Comparison of ENCODE assay signal across 24 cellular contexts in the genomic region with DNA sequence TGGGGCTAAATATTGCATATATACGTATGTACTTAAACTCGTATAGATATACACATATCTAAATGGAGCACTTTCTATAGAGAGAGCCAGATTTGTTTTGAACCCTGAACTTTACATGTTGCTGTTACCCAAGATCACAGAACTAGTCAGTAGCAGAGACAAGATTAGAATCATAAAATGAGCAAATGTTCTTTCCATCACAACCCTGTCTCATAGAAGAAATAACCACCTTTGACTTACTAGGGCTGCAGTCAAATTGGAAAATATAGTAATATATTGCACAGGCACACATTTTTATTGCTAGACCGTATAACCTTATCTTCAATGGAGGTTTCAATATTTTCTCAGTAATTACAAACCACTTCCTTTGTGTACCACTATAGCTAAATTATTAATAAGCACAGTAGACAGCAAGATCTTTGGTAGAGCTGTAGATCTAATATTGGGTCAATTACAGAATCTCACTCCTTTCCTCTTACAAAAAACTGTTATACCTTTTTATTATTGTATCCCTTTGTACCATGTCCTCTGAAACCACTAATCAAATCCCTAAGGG.
"Had no signal": no experiment of that assay in that cellular context is flagged by ENCODE, and none has a peak within 500 bp of the region (broad histone marks: within the 10 kb centered on the region; RNA-seq: fewer than 3 reads in every experiment).

No MANE protein-coding gene starts in this region.

- H3K4me3 ChIP-seq: left ventricle myocardium inferior, lung, ovary, right atrium auricular region, right lobe of liver, suprapubic skin, thoracic aorta, tibial artery, uterus had no signal

- DNase-seq: hypothalamus; immature natural killer cell; kidney; left ventricle myocardium inferior; mesendoderm; naive thymus-derived CD4-positive, alpha-beta T cell; ovary; right lobe of liver; stimulated activated CD4-positive, alpha-beta T cell treated with anti-CD3 and anti-CD28 coated beads, Interleukin-12 subunit alpha, Interleukin-12 subunit beta, amount 100 ng/mL, for 4 hours; stimulated activated CD4-positive, alpha-beta T cell treated with anti-CD3 and anti-CD28 coated beads, Interleukin-15, amount 100 ng/mL, for 24 hours; stimulated activated CD4-positive, alpha-beta T cell treated with anti-CD3 and anti-CD28 coated beads, Interleukin-4, amount 100 ng/mL, for 24 hours; stimulated activated naive CD4-positive, alpha-beta T cell; tibial artery; uterus had no signal

- H3K9me3 Mint-ChIP-seq: immature natural killer cell; mesothelial cell of epicardium; natural killer cell treated with Interleukin-12 subunit alpha and Interleukin-12 subunit beta and Interleukin-15 and Interleukin-18, amount 100 ng/mL, for 72 hours; stimulated activated effector memory CD8-positive, alpha-beta T cell treated with anti-CD3 and anti-CD28 coated beads, Interleukin-12 subunit alpha, Interleukin-12 subunit beta, amount 100 ng/mL, for 72 hours; stimulated activated naive CD8-positive, alpha-beta T cell treated with anti-CD3 and anti-CD28 coated beads, Interleukin-15, Interleukin-2, amounts not matched to agents 100 ng/mL and 50 ng/mL, for 24 hours had no signal

- H3K27ac Mint-ChIP-seq: immature natural killer cell; mesothelial cell of epicardium; naive thymus-derived CD4-positive, alpha-beta T cell; natural killer cell treated with Interleukin-12 subunit alpha and Interleukin-12 subunit beta and Interleukin-15 and Interleukin-18, amount 100 ng/mL, for 72 hours; progenitor cell of endocrine pancreas; stimulated activated effector memory CD8-positive, alpha-beta T cell treated with anti-CD3 and anti-CD28 coated beads, Interleukin-12 subunit alpha, Interleukin-12 subunit beta, amount 100 ng/mL, for 72 hours; stimulated activated naive CD8-positive, alpha-beta T cell treated with anti-CD3 and anti-CD28 coated beads, Interleukin-15, Interleukin-2, amounts not matched to agents 100 ng/mL and 50 ng/mL, for 24 hours; type B pancreatic cell had no signal

- ATAC-seq: naive thymus-derived CD4-positive, alpha-beta T cell; natural killer cell treated with Interleukin-12 subunit alpha and Interleukin-12 subunit beta and Interleukin-15 and Interleukin-18, amount 100 ng/mL, for 72 hours; right lobe of liver; stimulated activated effector memory CD8-positive, alpha-beta T cell treated with anti-CD3 and anti-CD28 coated beads, Interleukin-12 subunit alpha, Interleukin-12 subunit beta, amount 100 ng/mL, for 72 hours had no signal

- H3K4me1 Mint-ChIP-seq: mesothelial cell of epicardium had no signal

- H3K27me3 Mint-ChIP-seq: naive thymus-derived CD4-positive, alpha-beta T cell; natural killer cell treated with Interleukin-12 subunit alpha and Interleukin-12 subunit beta and Interleukin-15 and Interleukin-18, amount 100 ng/mL, for 72 hours; progenitor cell of endocrine pancreas; stimulated activated naive CD8-positive, alpha-beta T cell treated with anti-CD3 and anti-CD28 coated beads, Interleukin-15, Interleukin-2, amounts not matched to agents 100 ng/mL and 50 ng/mL, for 24 hours; type B pancreatic cell had no signal

- H3K27ac ChIP-seq: left ventricle myocardium inferior, ovary, right atrium auricular region, right lobe of liver, suprapubic skin, thoracic aorta, tibial artery, uterus had no signal

- H3K27me3 ChIP-seq: ovary, right atrium auricular region, right lobe of liver, suprapubic skin, tibial artery, uterus had no signal

- H3K9me3 ChIP-seq: left ventricle myocardium inferior, ovary, right atrium auricular region, right lobe of liver, suprapubic skin, thoracic aorta, tibial artery, uterus had no signal

- H3K4me3 Mint-ChIP-seq: immature natural killer cell; mesothelial cell of epicardium; naive thymus-derived CD4-positive, alpha-beta T cell; natural killer cell treated with Interleukin-12 subunit alpha and Interleukin-12 subunit beta and Interleukin-15 and Interleukin-18, amount 100 ng/mL, for 72 hours; stimulated activated effector memory CD8-positive, alpha-beta T cell treated with anti-CD3 and anti-CD28 coated beads, Interleukin-12 subunit alpha, Interleukin-12 subunit beta, amount 100 ng/mL, for 72 hours; stimulated activated naive CD8-positive, alpha-beta T cell treated with anti-CD3 and anti-CD28 coated beads, Interleukin-15, Interleukin-2, amounts not matched to agents 100 ng/mL and 50 ng/mL, for 24 hours; type B pancreatic cell had no signal

- H3K36me3 Mint-ChIP-seq: immature natural killer cell; mesothelial cell of epicardium; natural killer cell treated with Interleukin-12 subunit alpha and Interleukin-12 subunit beta and Interleukin-15 and Interleukin-18, amount 100 ng/mL, for 72 hours; stimulated activated effector memory CD8-positive, alpha-beta T cell treated with anti-CD3 and anti-CD28 coated beads, Interleukin-12 subunit alpha, Interleukin-12 subunit beta, amount 100 ng/mL, for 72 hours; type B pancreatic cell had no signal

- H3K4me1 ChIP-seq: left ventricle myocardium inferior, right atrium auricular region, right lobe of liver, suprapubic skin, tibial artery, uterus had no signal

- H3K36me3 ChIP-seq: left ventricle myocardium inferior, ovary, right atrium auricular region, right lobe of liver, suprapubic skin, thoracic aorta, tibial artery, uterus had no signal
